ENCODE assay signal across 27 cellular contexts in the genomic region with DNA sequence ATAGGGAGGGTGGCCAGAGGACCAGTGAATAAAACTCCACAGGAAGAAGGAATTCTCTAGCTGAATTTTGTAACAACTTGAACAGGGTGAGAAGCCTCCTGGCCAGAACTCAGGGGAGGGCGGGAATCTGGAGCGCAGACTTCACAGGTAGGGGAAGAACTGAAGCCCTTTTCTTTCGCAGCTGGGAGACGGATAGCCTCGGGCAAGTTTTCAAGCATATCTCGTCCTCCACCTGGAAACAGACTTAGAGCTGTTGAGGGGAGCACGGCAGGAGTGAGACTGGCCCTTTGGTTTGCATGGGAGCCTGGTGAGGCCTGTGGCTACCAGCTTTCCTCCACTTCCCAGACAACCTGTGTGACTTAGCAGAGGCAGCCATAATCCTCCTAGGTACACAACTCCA. TPM values are rescaled to one million over a fixed set of nuclear protein-coding genes. Genes with fewer than 3 reads are reported as not detected.
DNase-seq lines count a peak whose midpoint lies in the region; ATAC-seq, FAIRE-seq and TF ChIP-seq lines count a peak whose summit lies in the region.
"Had no signal": no experiment of that assay in that cellular context is flagged by ENCODE, and none has a peak within 500 bp of the region (broad histone marks: within the 10 kb centered on the region; RNA-seq: fewer than 3 reads in every experiment).

No MANE protein-coding gene starts in this region.

- CTCF ChIA-PET in activated CD4-positive, alpha-beta T cell treated with anti-CD3 and anti-CD28 coated beads for 36 hours (lab: Charles Lee): interaction anchor here (0.6 to 6.1 kb wide), 23 partner anchors 10 to 301 kb away, joined by 3 to 81 read pairs (median 5); a partner anchor contains a TSS
- CTCF ChIA-PET in GM12878 (lab: Yijun Ruan, JAX): interaction anchor here (0.6 to 7.0 kb wide), 27 partner anchors 10 to 535 kb away, joined by 3 to 160 read pairs (median 6); a partner anchor contains a TSS

- no peak overlapping the region for H2BK5ac ChIP-seq in neuronal stem cell (ENCODE audit: low read length)

- H4K20me1 ChIP-seq in Loucy (ENCODE audit: insufficient read depth, low read length, poor library complexity, severe bottlenecking) (no peaks in the 10 kb centered on the region), GM12878 (ENCODE audit: control insufficient read depth, insufficient read depth) (no peaks in the 10 kb centered on the region)

- POLR2A ChIA-PET in activated CD4-positive, alpha-beta T cell treated with anti-CD3 and anti-CD28 coated beads for 36 hours (lab: Charles Lee): interaction anchor here (1.2 kb wide), 1 partner anchor 37 kb away, joined by 3 read pairs; no protein-coding TSS in a partner anchor
- POLR2A ChIA-PET in GM12878 (lab: Charles Lee): interaction anchor here (0.5 kb wide), 1 partner anchor 25 kb away, joined by 3 read pairs; no protein-coding TSS in a partner anchor

- H3K9ac ChIP-seq in Loucy (ENCODE audit: low read depth, low read length, poor library complexity, severe bottlenecking) (no peak overlapping the region), GM12878 (ENCODE audit: control insufficient read depth, insufficient read depth, low read length) (no peak overlapping the region), neuronal stem cell (ENCODE audit: low read depth, low read length, poor library complexity) (no peak overlapping the region)
- H3K9ac ChIP-seq: GM23248 had no signal

- H4K91ac ChIP-seq in neuronal stem cell (ENCODE audit: low read depth, low read length, poor library complexity): no peak overlapping the region

- RAD21 ChIA-PET in GM12878 (lab: Charles Lee; ENCODE audit: unreplicated experiment): interaction anchor here (0.7 to 6.0 kb wide), 11 partner anchors 11 to 303 kb away, joined by 3 to 53 read pairs (median 7); a partner anchor contains a TSS

- ATAC-seq in activated CD4-positive, alpha-beta T cell treated with anti-CD3 and anti-CD28 coated beads for 36 hours: no peak
- ATAC-seq in GM12878 (no peak; the same call in 2 of the 3 replicates), HG03108 (IDR thresholded peaks at IDR 0.05; ENCODE audit: unreplicated experiment) (no peak)
- ATAC-seq: Panc1 had no signal

- no peaks in the 10 kb centered on the region for H3K79me1 ChIP-seq in neuronal stem cell (ENCODE audit: low read depth, low read length)

- H3K4me2 ChIP-seq in Loucy (ENCODE audit: low read depth, low read length, poor library complexity, severe bottlenecking): no peak overlapping the region
- H3K4me2 ChIP-seq in GM12878 (ENCODE audit: control insufficient read depth, insufficient read depth): no peak overlapping the region
- no peak overlapping the region for H3K4me2 ChIP-seq in neuronal stem cell (ENCODE audit: insufficient read depth, low read length, poor library complexity, severe bottlenecking)

- H3K9me3 ChIP-seq in Loucy (ENCODE audit: insufficient read depth, low read depth, low read length): no peaks in the 10 kb centered on the region
- H3K9me3 ChIP-seq in GM12878 (replicated peaks; ENCODE audit: control insufficient read depth, insufficient read depth, low read length): peaks cover 5% of the 10 kb centered on the region; the same call in 2 of the 3 replicates
- H3K9me3 ChIP-seq in neuronal stem cell (replicated peaks in 1 of 2; ENCODE audit: control insufficient read depth in 2 of 2, insufficient read depth in 1 of 2, low read depth in 1 of 2, low read length in 2 of 2): peaks cover 0 to 2% of the 10 kb centered on the region in 2 donors
- H3K9me3 ChIP-seq: BE2C had no signal

- no peak overlapping the region for H3K14ac ChIP-seq in neuronal stem cell (ENCODE audit: low read length)

- in situ Hi-C loops in GM12878 (cut with MboI): no loop called here

- 75% methylated on average over 7 of the region's 7 CpGs for WGBS in GM12878 (ENCODE audit: insufficient coverage, insufficient replicate concordance, low lambda C conversion rate, missing lambda C conversion rate)
- no CpG with 5 or more reads among the region's 7 CpGs for WGBS in neuronal stem cell (ENCODE audit: extremely low coverage in 2 of 2, insufficient read length in 2 of 2, insufficient replicate concordance in 1 of 2), 2 donors

- no peak for FAIRE-seq in GM12878 (lab: Jason Lieb, UNC)
- FAIRE-seq: HTR-8/SVneo had no signal

- no peak overlapping the region for H2BK12ac ChIP-seq in neuronal stem cell (ENCODE audit: low read length)

- H3K4me1 Mint-ChIP-seq in activated CD4-positive, alpha-beta T cell treated with anti-CD3 and anti-CD28 coated beads, Interleukin-2, amount 10 ng/mL, durations not matched to agents 24 days and 14 days: peaks cover 4% of the 10 kb centered on the region
- H3K4me1 Mint-ChIP-seq in activated CD4-positive, alpha-beta T cell treated with anti-CD3 and anti-CD28 coated beads for 36 hours: peaks cover 5% of the 10 kb centered on the region
- H3K4me1 Mint-ChIP-seq: CD14-positive monocyte had no signal

- H3K79me2 ChIP-seq in Loucy (ENCODE audit: insufficient read depth, low read length) (no peaks in the 10 kb centered on the region), GM12878 (ENCODE audit: control insufficient read depth, insufficient read depth, low read length) (no peaks in the 10 kb centered on the region)

- H3K4me3 ChIP-seq in Loucy (ENCODE audit: low read length, poor library complexity, severe bottlenecking) (no peak overlapping the region), GM12878 (no peak overlapping the region), neuronal stem cell (ENCODE audit: low read length in 2 of 2) (no peak overlapping the region)
- H3K4me3 ChIP-seq: GM23248 had no signal

- H3F3A ChIP-seq in Loucy (ENCODE audit: low read depth): no peaks in the 10 kb centered on the region

- H3K36me3 Mint-ChIP-seq in activated CD4-positive, alpha-beta T cell treated with anti-CD3 and anti-CD28 coated beads, Interleukin-2, amount 10 ng/mL, durations not matched to agents 24 days and 14 days (ENCODE audit: low read depth): peaks cover 8% of the 10 kb centered on the region
- H3K36me3 Mint-ChIP-seq in activated CD4-positive, alpha-beta T cell treated with anti-CD3 and anti-CD28 coated beads for 36 hours (ENCODE audit: low read depth): no peaks in the 10 kb centered on the region
- H3K36me3 Mint-ChIP-seq: CD14-positive monocyte had no signal

- H4K8ac ChIP-seq in neuronal stem cell (ENCODE audit: low read depth, low read length): no peak overlapping the region

- no peak for TF ChIP-seq RAD21 in GM12878 (IDR thresholded peaks at IDR 0.05; ENCODE audit: insufficient read depth, low read depth, low read length)

- H3K27ac Mint-ChIP-seq in activated CD4-positive, alpha-beta T cell treated with anti-CD3 and anti-CD28 coated beads, Interleukin-2, amount 10 ng/mL, durations not matched to agents 24 days and 14 days: no peak overlapping the region
- H3K27ac Mint-ChIP-seq in activated CD4-positive, alpha-beta T cell treated with anti-CD3 and anti-CD28 coated beads for 36 hours: no peak overlapping the region

- H3K27ac ChIP-seq in GM12878 (ENCODE audit: control insufficient read depth, insufficient read depth) (no peak overlapping the region), neuronal stem cell (replicated peaks; ENCODE audit: low read length) (no peak overlapping the region)
- H3K27ac ChIP-seq: 22Rv1, GM23248, RWPE1 had no signal

- SMC1A ChIA-PET in GM12878 (lab: Charles Lee; ENCODE audit: uncharacterized antibody, unreplicated experiment): interaction anchor here (0.9 to 5.9 kb wide), 18 partner anchors 8 to 306 kb away, joined by 3 to 81 read pairs (median 4); a partner anchor contains a TSS

- DNase-seq in activated CD4-positive, alpha-beta T cell treated with anti-CD3 and anti-CD28 coated beads, Interleukin-2, amount 10 ng/mL, durations not matched to agents 24 days and 14 days: peak; percentile 57
- DNase-seq in activated CD4-positive, alpha-beta T cell treated with anti-CD3 and anti-CD28 coated beads for 36 hours: no peak
- DNase-seq in GM12878 (ENCODE audit: low read depth, low spot score) (no peak), neuronal stem cell (ENCODE audit: low spot score) (no peak), NCI-H1092 treated with DMSO at 0.1 percent for 48 hours (lab: John Stamatoyannopoulos, UW) (no peak)
- DNase-seq: DMS153, GM23248, H7, KG1, NCI-H1048, NCI-H1417 treated with DMSO at 0.1 percent for 48 hours, NCI-H1694 treated with DMSO at 0.1 percent for 48 hours, NCI-H2081, NCI-H2227 treated with DMSO at 0.1 percent for 48 hours, NCI-H526 treated with DMSO at 0.1 percent for 48 hours, SHP77 had no signal

- no TSS peak for BruUV-seq in GM12878 (replicated peaks; lab: Mats Ljungman, UMichigan)

- TF ChIP-seq CTCF in Loucy (conservative IDR thresholded peaks at IDR 0.05; ENCODE audit: low read length): no peak
- TF ChIP-seq CTCF in GM12878 (IDR thresholded peaks at IDR 0.05 in 2 of 3, conservative IDR thresholded peaks at IDR 0.05 in 1 of 3; ENCODE audit: control insufficient read depth in 2 of 3, extremely low read depth in 1 of 3, insufficient read depth in 1 of 3, low read depth in 3 of 3, low read length in 3 of 3): no peak

- H3K9me2 ChIP-seq in Loucy (replicated peaks; ENCODE audit: low read depth, low read length): no peaks in the 10 kb centered on the region

- H3K18ac ChIP-seq in neuronal stem cell (ENCODE audit: low read length): no peak overlapping the region

- H3K27me3 Mint-ChIP-seq in activated CD4-positive, alpha-beta T cell treated with anti-CD3 and anti-CD28 coated beads, Interleukin-2, amount 10 ng/mL, durations not matched to agents 24 days and 14 days: peaks cover 41% of the 10 kb centered on the region
- peaks cover 2% of the 10 kb centered on the region for H3K27me3 Mint-ChIP-seq in activated CD4-positive, alpha-beta T cell treated with anti-CD3 and anti-CD28 coated beads for 36 hours

- H3K27me3 ChIP-seq in Loucy (ENCODE audit: insufficient read depth, low read length, poor library complexity, severe bottlenecking): peaks cover 4% of the 10 kb centered on the region
- no peaks in the 10 kb centered on the region; a peak in 1 of 4 replicates for H3K27me3 ChIP-seq in GM12878 (replicated peaks in 1 of 2; ENCODE audit: control insufficient read depth in 2 of 2, insufficient read depth in 2 of 2, low read length in 1 of 2)
- no peaks in the 10 kb centered on the region for H3K27me3 ChIP-seq in neuronal stem cell (ENCODE audit: control insufficient read depth in 3 of 3, insufficient read depth in 3 of 3, low read depth in 1 of 3, low read length in 3 of 3)
- H3K27me3 ChIP-seq: BE2C had no signal

- H2AFZ ChIP-seq in Loucy (ENCODE audit: low read length) (0 out of 2 replicates have a peak overlapping the region, but pooled peaks have one; percentile 8), GM12878 (ENCODE audit: control insufficient read depth, low read depth, low read length) (0 out of 2 replicates have a peak overlapping the region, but pooled peaks have one; percentile 7), neuronal stem cell (ENCODE audit: low read length) (peak overlapping the region; percentile 70)
- H2AFZ ChIP-seq: GM23248 had no signal

- TF ChIP-seq POLR2A in GM12878 (IDR thresholded peaks at IDR 0.05; ENCODE audit: low read depth, low read length): no peak

- H3K4me3 Mint-ChIP-seq in activated CD4-positive, alpha-beta T cell treated with anti-CD3 and anti-CD28 coated beads, Interleukin-2, amount 10 ng/mL, durations not matched to agents 24 days and 14 days: no peak overlapping the region
- H3K4me3 Mint-ChIP-seq in activated CD4-positive, alpha-beta T cell treated with anti-CD3 and anti-CD28 coated beads for 36 hours: no peak overlapping the region
- H3K4me3 Mint-ChIP-seq: CD14-positive monocyte had no signal

- no peak overlapping the region for H3K4ac ChIP-seq in neuronal stem cell (ENCODE audit: low read length)

- no peak for TF ChIP-seq EP300 in GM12878 (IDR thresholded peaks at IDR 0.05; ENCODE audit: borderline replicate concordance in 1 of 2, control insufficient read depth in 1 of 2, low read depth in 2 of 2, low read length in 2 of 2)

- H3K4me1 ChIP-seq in Loucy (ENCODE audit: insufficient read depth, low read length, poor library complexity, severe bottlenecking) (no peaks in the 10 kb centered on the region), GM12878 (ENCODE audit: control insufficient read depth, insufficient read depth, low read length) (no peaks in the 10 kb centered on the region; the same call in 1 of the 2 replicates), neuronal stem cell (ENCODE audit: control insufficient read depth in 2 of 2, insufficient read depth in 1 of 2, low read depth in 1 of 2, low read length in 2 of 2) (no peaks in the 10 kb centered on the region)
- H3K4me1 ChIP-seq: BE2C had no signal

- H3K23ac ChIP-seq in neuronal stem cell (ENCODE audit: low read depth, low read length, poor library complexity): no peak overlapping the region

- no peak overlapping the region for H2BK120ac ChIP-seq in neuronal stem cell (ENCODE audit: low read depth, low read length)

- no peak overlapping the region for H2AK5ac ChIP-seq in neuronal stem cell (ENCODE audit: low read depth, low read length)

- H3K36me3 ChIP-seq in Loucy (ENCODE audit: insufficient read depth, low read length): no peaks in the 10 kb centered on the region
- H3K36me3 ChIP-seq in GM12878 (ENCODE audit: control insufficient read depth in 2 of 2, insufficient read depth in 2 of 2, low read length in 1 of 2): no peaks in the 10 kb centered on the region
- H3K36me3 ChIP-seq in neuronal stem cell (replicated peaks in 1 of 2; ENCODE audit: control insufficient read depth in 2 of 2, insufficient read depth in 2 of 2, low read length in 2 of 2): no peaks in the 10 kb centered on the region
- H3K36me3 ChIP-seq: BE2C had no signal

- intact Hi-C loops in activated CD4-positive, alpha-beta T cell treated with anti-CD3 and anti-CD28 coated beads, Interleukin-2, amount 10 ng/mL, durations not matched to agents 24 days and 14 days (cut with micrococcal nuclease): loop anchor here (1.0 kb wide), 2 partner anchors 37 to 301 kb away; no protein-coding TSS in a partner anchor
- intact Hi-C loops in activated CD4-positive, alpha-beta T cell treated with anti-CD3 and anti-CD28 coated beads for 36 hours (cut with DNase I, micrococcal nuclease): loop anchor here (1.0 kb wide), 2 partner anchors 37 to 301 kb away; no protein-coding TSS in a partner anchor
- intact Hi-C loops in GM12878 (cut with micrococcal nuclease; ENCODE audit: unreplicated experiment): loop anchor here (1.0 kb wide), 2 partner anchors 37 to 301 kb away; no protein-coding TSS in a partner anchor

- H3K9me3 Mint-ChIP-seq in activated CD4-positive, alpha-beta T cell treated with anti-CD3 and anti-CD28 coated beads, Interleukin-2, amount 10 ng/mL, durations not matched to agents 24 days and 14 days: peaks cover 14% of the 10 kb centered on the region
- H3K9me3 Mint-ChIP-seq in activated CD4-positive, alpha-beta T cell treated with anti-CD3 and anti-CD28 coated beads for 36 hours (ENCODE audit: low read depth): peaks cover 14% of the 10 kb centered on the region

- H2BK15ac ChIP-seq in neuronal stem cell (ENCODE audit: low read length): no peak overlapping the region

RNA-seq across cellular contexts. Expression of a gene that starts 10.9 kb away (rescaled TPM):
- total RNA-seq in activated CD4-positive, alpha-beta T cell treated with anti-CD3 and anti-CD28 coated beads, Interleukin-2, amount 10 ng/mL, durations not matched to agents 24 days and 14 days: 10.4 and 11.7 TPM in 2 replicates
- 10 to 100 TPM; 18.2 to 21.4 TPM for total RNA-seq in activated CD4-positive, alpha-beta T cell treated with anti-CD3 and anti-CD28 coated beads for 36 hours
- 1.4 TPM in 1 of 2 replicates, not detected in the other for total RNA-seq in GM12878 (2013; cell fraction: nucleolus; rRNA removed)
- total RNA-seq in GM12878 (2014; rRNA removed) (54.3 and 54.4 TPM in 2 replicates), GM12878 (2014; rRNA removed; fragmentation: Illumina TruSeq; extraction: Trizol) (25.2 and 28.8 TPM in 2 replicates), GM12878 (2021) (20.4 and 22.1 TPM in 2 replicates)
- 9.6 TPM for polyA plus RNA-seq in GM12878 (2011; ENCODE audit: low read depth)
- polyA plus RNA-seq in GM12878 (2011; rRNA removed) (16.5 and 17.4 TPM in 2 replicates), GM12878 (2014; fragmentation: Illumina TruSeq; extraction: Trizol) (23.1 and 27.5 TPM in 2 replicates), GM12878 (2014; fragmentation: Nextera tagmentation; extraction: Ambion mirVana) (10 to 100 TPM; 12.5 to 33.7 TPM), GM12878 (2014; rRNA removed) (46.6 and 50.1 TPM in 2 replicates), GM12878 (2016; fragmentation: Nextera tagmentation; extraction: Ambion mirVana) (10 to 100 TPM; 59.6 to 67.8 TPM)
- 10.2 TPM in 2 replicates for polyA plus RNA-seq in GM12878 (2011; cell fraction: cytosol; rRNA removed)
- polyA plus RNA-seq in GM12878 (2011; cell fraction: nucleus; rRNA removed): 3.1 and 4.6 TPM in 2 replicates
- polyA plus RNA-seq in GM12878 (2012): 21.7 and 24.8 TPM in 2 replicates
- polyA minus RNA-seq in GM12878 (2011; rRNA and poly(A)+ RNA removed): 2.2 and 5.2 TPM in 2 replicates
- polyA minus RNA-seq in GM12878 (2011; cell fraction: cytosol; rRNA and poly(A)+ RNA removed): 4.2 and 5.9 TPM in 2 replicates
- 1.9 and 9.0 TPM in 2 replicates for polyA minus RNA-seq in GM12878 (2011; cell fraction: nucleus; rRNA and poly(A)+ RNA removed)
- polyA plus RNA-seq in neuronal stem cell (2013, experiment 1 of 2): 100 TPM
- 95.4 TPM for polyA plus RNA-seq in neuronal stem cell (2013, experiment 2 of 2)

RNA-seq across cellular contexts. Expression of a gene that starts 47.1 kb away (rescaled TPM):
- total RNA-seq in activated CD4-positive, alpha-beta T cell treated with anti-CD3 and anti-CD28 coated beads, Interleukin-2, amount 10 ng/mL, durations not matched to agents 24 days and 14 days: not detected in 2 replicates
- not detected for total RNA-seq in activated CD4-positive, alpha-beta T cell treated with anti-CD3 and anti-CD28 coated beads for 36 hours
- 0.22 TPM in 1 of 2 replicates, not detected in the other for total RNA-seq in GM12878 (2013; cell fraction: nucleolus; rRNA removed)
- total RNA-seq in GM12878 (2014; rRNA removed) (not detected in 2 replicates), GM12878 (2014; rRNA removed; fragmentation: Illumina TruSeq; extraction: Trizol) (not detected in 2 replicates), GM12878 (2021) (not detected in 2 replicates)
- polyA plus RNA-seq in GM12878 (2011; ENCODE audit: low read depth): not detected
- polyA plus RNA-seq in GM12878 (2011; rRNA removed) (not detected in 2 replicates), GM12878 (2014; fragmentation: Illumina TruSeq; extraction: Trizol) (not detected in 2 replicates), GM12878 (2014; fragmentation: Nextera tagmentation; extraction: Ambion mirVana) (not detected), GM12878 (2014; rRNA removed) (not detected in 2 replicates), GM12878 (2016; fragmentation: Nextera tagmentation; extraction: Ambion mirVana) (not detected)
- not detected in 2 replicates for polyA plus RNA-seq in GM12878 (2011; cell fraction: cytosol; rRNA removed)
- not detected in 2 replicates for polyA plus RNA-seq in GM12878 (2011; cell fraction: nucleus; rRNA removed)
- polyA plus RNA-seq in GM12878 (2012): not detected in 2 replicates
- polyA minus RNA-seq in GM12878 (2011; rRNA and poly(A)+ RNA removed): not detected in 2 replicates
- not detected in 2 replicates for polyA minus RNA-seq in GM12878 (2011; cell fraction: cytosol; rRNA and poly(A)+ RNA removed)
- not detected in 2 replicates for polyA minus RNA-seq in GM12878 (2011; cell fraction: nucleus; rRNA and poly(A)+ RNA removed)
- polyA plus RNA-seq in neuronal stem cell (2013, experiment 1 of 2): 0.26 TPM
- 0.25 TPM for polyA plus RNA-seq in neuronal stem cell (2013, experiment 2 of 2)
- total RNA-seq: G401, GM23248, NCI-H460, SK-MEL-5 had no signal
- polyA plus RNA-seq: CD14-positive monocyte, GM23248 had no signal

Comparison
In these comparisons a context has a peak if more than half of its experiments do, and no peak if none do; other contexts are left out.
1. H2AFZ ChIP-seq: peak in every context shown above with its lines; median percentile 70 in neuronal stem cell; 8 in Loucy; 7 in GM12878.